In genomic region chr19:54448037-54448773, GRCh38 we compare ENCODE assay signal across 1 cellular context.
TF ChIP-seq lines count a peak whose summit lies in the region.

No MANE protein-coding gene starts in this region.

TF ChIP-seq in K562, 482 proteins besides CTCF, POLR2A, EP300 and RAD21 (continued from another document and continues in another):
- TF ChIP-seq ARID4B (CRISPR knock-in tag; IDR thresholded peaks at IDR 0.05) = peak; percentile 68; the same call in 1 of the 2 replicates
- TF ChIP-seq TRIM24 (IDR thresholded peaks at IDR 0.05) = no peak
- TF ChIP-seq ZNF407 (IDR thresholded peaks at IDR 0.05; ENCODE audit: low read depth) = no peak
- no peak for TF ChIP-seq AFF4 (CRISPR knock-in tag; IDR thresholded peaks at IDR 0.05)
- no peak for TF ChIP-seq NR2C1 (IDR thresholded peaks at IDR 0.05)
- TF ChIP-seq NR2C1 (tag; IDR thresholded peaks at IDR 0.05) = no peak
- no peak for TF ChIP-seq KDM1A (IDR thresholded peaks at IDR 0.05)
- no peak for TF ChIP-seq BRF1 (IDR thresholded peaks at IDR 0.05; ENCODE audit: borderline replicate concordance, extremely low read depth, insufficient read length)
- TF ChIP-seq BDP1 (IDR thresholded peaks at IDR 0.05; ENCODE audit: insufficient read depth, insufficient read length) = no peak
- no peak for TF ChIP-seq POU5F1 (IDR thresholded peaks at IDR 0.05; ENCODE audit: borderline replicate concordance, low read depth, low read length, partially characterized antibody)
- no peak for TF ChIP-seq BRF2 (IDR thresholded peaks at IDR 0.05; ENCODE audit: borderline replicate concordance, insufficient read depth, insufficient read length)
- no peak for TF ChIP-seq SRSF9 (IDR thresholded peaks at IDR 0.05; ENCODE audit: borderline replicate concordance, low read depth, low read length)
- TF ChIP-seq ILK (tag; IDR thresholded peaks at IDR 0.05; ENCODE audit: borderline replicate concordance, low read depth) = no peak
- no peak for TF ChIP-seq TOE1 (IDR thresholded peaks at IDR 0.05; ENCODE audit: borderline replicate concordance)
- no peak for TF ChIP-seq TOE1 (CRISPR knock-in tag; IDR thresholded peaks at IDR 0.05; ENCODE audit: borderline replicate concordance, low read depth)
- TF ChIP-seq BCLAF1 (IDR thresholded peaks at IDR 0.05; ENCODE audit: borderline replicate concordance in 1 of 2, control insufficient read depth in 1 of 2, low read depth in 2 of 2, low read length in 1 of 2) = no peak
- TF ChIP-seq SMARCA4 (IDR thresholded peaks at IDR 0.05) = peak; percentile 50; the same call in 1 of the 2 replicates
- no peak for TF ChIP-seq KDM2B (CRISPR knock-in tag; IDR thresholded peaks at IDR 0.05)
- TF ChIP-seq POLR2AphosphoS2 (IDR thresholded peaks at IDR 0.05; ENCODE audit: low read length) = no peak
- no peak for TF ChIP-seq KLF16 (IDR thresholded peaks at IDR 0.05)
- no peak for TF ChIP-seq GABPB2 (CRISPR knock-in tag; conservative IDR thresholded peaks at IDR 0.05)
- TF ChIP-seq ZNF707 (CRISPR knock-in tag; conservative IDR thresholded peaks at IDR 0.05) = no peak
- TF ChIP-seq ZNF41 (CRISPR knock-in tag; conservative IDR thresholded peaks at IDR 0.05) = no peak
- TF ChIP-seq PHB2 (IDR thresholded peaks at IDR 0.05; ENCODE audit: low read depth) = no peak
- TF ChIP-seq TSC22D4 (tag; IDR thresholded peaks at IDR 0.05) = no peak
- TF ChIP-seq CBFA2T2 (conservative IDR thresholded peaks at IDR 0.05) = no peak
- no peak for TF ChIP-seq ZNF449 (CRISPR knock-in tag; IDR thresholded peaks at IDR 0.05)
- TF ChIP-seq POLR2H (tag; IDR thresholded peaks at IDR 0.05; ENCODE audit: low read depth) = no peak
- TF ChIP-seq CREB3L1 (IDR thresholded peaks at IDR 0.05; ENCODE audit: borderline replicate concordance, low read depth) = no peak
- TF ChIP-seq ZBTB26 (CRISPR knock-in tag; IDR thresholded peaks at IDR 0.05) = no peak
